In the genomic region with DNA sequence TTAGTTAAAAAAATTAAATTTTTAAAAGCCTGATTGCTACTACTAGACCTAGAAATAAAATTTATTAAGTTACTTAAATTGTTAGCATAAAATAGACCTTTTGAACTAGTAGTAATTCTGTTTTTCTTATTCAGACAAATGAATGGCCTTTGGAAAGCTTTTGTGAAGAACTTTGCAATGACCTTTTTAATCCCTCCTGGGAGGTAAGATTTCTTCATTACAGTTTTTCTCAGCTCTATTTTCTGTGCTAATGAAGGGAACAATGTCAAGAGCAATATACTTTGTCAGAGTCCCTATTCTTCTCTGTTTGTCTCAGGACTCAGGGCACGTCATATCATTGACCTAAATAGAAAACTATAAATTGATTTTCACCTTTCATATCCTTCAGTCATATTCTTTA, we compare ENCODE assay signal across 21 cellular contexts. TPM values are rescaled to one million over a fixed set of nuclear protein-coding genes. Genes with fewer than 3 reads are reported as not detected.
DNase-seq lines count a peak whose midpoint lies in the region; ATAC-seq, FAIRE-seq and TF ChIP-seq lines count a peak whose summit lies in the region.
"Had no signal": no experiment of that assay in that cellular context is flagged by ENCODE, and none has a peak within 500 bp of the region (broad histone marks: within the 10 kb centered on the region; RNA-seq: fewer than 3 reads in every experiment).

No MANE protein-coding gene starts in this region.

- peaks cover 30% of the 10 kb centered on the region for H3K36me3 ChIP-seq in GM23338 (ENCODE audit: insufficient read depth)
- peaks cover 12 to 19% of the 10 kb centered on the region in 2 donors for H3K36me3 ChIP-seq in small intestine (ENCODE audit: control insufficient read depth in 2 of 2, insufficient read depth in 2 of 2, low read length in 2 of 2)

- H4K20me1 ChIP-seq in GM23338 (replicated peaks; ENCODE audit: insufficient read depth) = peaks cover 10% of the 10 kb centered on the region

- no peak for TF ChIP-seq CTCF in GM23338 (conservative IDR thresholded peaks at IDR 0.05; ENCODE audit: low read depth in 2 of 2)
- TF ChIP-seq CTCF in chondrocyte (IDR thresholded peaks at IDR 0.05) = no peak

- DNase-seq in activated T-cell treated with anti-CD3 and anti-CD28 coated beads, Interleukin-2, amount 50 U/mL, for 24 hours = no peak
- DNase-seq in activated T-cell treated with anti-CD3 and anti-CD28 coated beads, Interleukin-2, amount 50 U/mL, for 4 hours = no peak
- DNase-seq in GM23338 (ENCODE audit: low spot score) (no peak), frontal cortex (ENCODE audit: low spot score in 2 of 2) (no peak), small intestine (no peak), NCI-H1417 treated with DMSO at 0.1 percent for 48 hours (lab: John Stamatoyannopoulos, UW) (no peak), chondrocyte (ENCODE audit: low spot score) (no peak), NCI-H2196 (lab: John Stamatoyannopoulos, UW; ENCODE audit: unreplicated experiment) (no peak)
- DNase-seq: 8988T; C1 segment of cervical spinal cord; Calu3; CD4-positive, alpha-beta memory T cell; COR-L47; DMS53; DMS79 treated with DMSO at 0.1 percent for 48 hours; GF-D8; H7; HCEC 1CT had no signal

- H3K4me3 Mint-ChIP-seq in activated T-cell treated with anti-CD3 and anti-CD28 coated beads, Interleukin-2, amount 50 U/mL, for 24 hours = no peak overlapping the region
- no peak overlapping the region for H3K4me3 Mint-ChIP-seq in activated T-cell treated with anti-CD3 and anti-CD28 coated beads, Interleukin-2, amount 50 U/mL, for 4 hours
- H3K4me3 Mint-ChIP-seq in GM23338 = no peak overlapping the region
- no peak overlapping the region for H3K4me3 Mint-ChIP-seq in chondrocyte (ENCODE audit: unreplicated experiment)
- H3K4me3 Mint-ChIP-seq: CD4-positive, alpha-beta memory T cell had no signal

- H3K27ac ChIP-seq in GM23338 (ENCODE audit: low read depth) (peak overlapping the region; percentile 16; the same call in 1 of the 2 replicates), small intestine (ENCODE audit: low read depth in 1 of 2, low read length in 1 of 2) (no peak overlapping the region)

- H3K4me1 Mint-ChIP-seq in activated T-cell treated with anti-CD3 and anti-CD28 coated beads, Interleukin-2, amount 50 U/mL, for 24 hours (ENCODE audit: low read depth) = no peaks in the 10 kb centered on the region
- H3K4me1 Mint-ChIP-seq in activated T-cell treated with anti-CD3 and anti-CD28 coated beads, Interleukin-2, amount 50 U/mL, for 4 hours (ENCODE audit: low read depth) = no peaks in the 10 kb centered on the region
- H3K4me1 Mint-ChIP-seq in GM23338 (peaks cover 12% of the 10 kb centered on the region; the same call in 2 of the 3 replicates), chondrocyte (ENCODE audit: low read depth) (no peaks in the 10 kb centered on the region)

- no peak overlapping the region for H2AFZ ChIP-seq in GM23338

- H3K4me3 ChIP-seq in GM23338 (no peak overlapping the region), small intestine (ENCODE audit: low read depth in 1 of 2, low read length in 2 of 2) (no peak overlapping the region)

- WGBS in small intestine, 3 donors = 89 to 97% (median 95%) methylated on average over 1 of the region's 1 CpG

- H3F3A ChIP-seq in GM23338 (replicated peaks; ENCODE audit: low read depth) = no peaks in the 10 kb centered on the region

- H3K9me3 Mint-ChIP-seq in activated T-cell treated with anti-CD3 and anti-CD28 coated beads, Interleukin-2, amount 50 U/mL, for 24 hours = no peaks in the 10 kb centered on the region
- no peaks in the 10 kb centered on the region for H3K9me3 Mint-ChIP-seq in activated T-cell treated with anti-CD3 and anti-CD28 coated beads, Interleukin-2, amount 50 U/mL, for 4 hours
- no peaks in the 10 kb centered on the region for H3K9me3 Mint-ChIP-seq in GM23338
- no peaks in the 10 kb centered on the region for H3K9me3 Mint-ChIP-seq in chondrocyte (ENCODE audit: low read depth)
- H3K9me3 Mint-ChIP-seq: CD4-positive, alpha-beta memory T cell had no signal

- no peaks in the 10 kb centered on the region for H3K9me2 ChIP-seq in GM23338 (ENCODE audit: insufficient read depth)

- H3K4me1 ChIP-seq in GM23338 (ENCODE audit: insufficient read depth) (peaks cover 20% of the 10 kb centered on the region), small intestine (ENCODE audit: control insufficient read depth in 2 of 2, insufficient read depth in 1 of 2, low read depth in 1 of 2, low read length in 1 of 2) (no peaks in the 10 kb centered on the region)

- H3K4me2 ChIP-seq in GM23338 = no peak overlapping the region

- no peaks in the 10 kb centered on the region for H3K27me3 ChIP-seq in GM23338 (ENCODE audit: insufficient read depth)
- no peaks in the 10 kb centered on the region for H3K27me3 ChIP-seq in small intestine (ENCODE audit: control insufficient read depth in 2 of 2, insufficient read depth in 2 of 2, low read length in 2 of 2)

- FAIRE-seq in frontal cortex (lab: Jason Lieb, UNC) = peak; percentile 68
- FAIRE-seq in small intestine (lab: Jason Lieb, UNC) = peak; percentile 59
- FAIRE-seq: GM12891, GM18507, H1 had no signal

- ATAC-seq in activated T-cell treated with anti-CD3 and anti-CD28 coated beads, Interleukin-2, amount 50 U/mL, for 4 hours = no peak
- no peak for ATAC-seq in GM23338

- H3K27ac Mint-ChIP-seq in activated T-cell treated with anti-CD3 and anti-CD28 coated beads, Interleukin-2, amount 50 U/mL, for 24 hours = peak overlapping the region; percentile 44
- H3K27ac Mint-ChIP-seq in GM23338 (no peak overlapping the region), chondrocyte (ENCODE audit: unreplicated experiment) (no peak overlapping the region)
- H3K27ac Mint-ChIP-seq: CD4-positive, alpha-beta memory T cell had no signal

- H3K27me3 Mint-ChIP-seq in activated T-cell treated with anti-CD3 and anti-CD28 coated beads, Interleukin-2, amount 50 U/mL, for 24 hours = no peaks in the 10 kb centered on the region
- no peaks in the 10 kb centered on the region for H3K27me3 Mint-ChIP-seq in activated T-cell treated with anti-CD3 and anti-CD28 coated beads, Interleukin-2, amount 50 U/mL, for 4 hours (ENCODE audit: low read depth)
- H3K27me3 Mint-ChIP-seq in GM23338 (ENCODE audit: insufficient read depth, low read depth, poor library complexity) (no peaks in the 10 kb centered on the region), chondrocyte (ENCODE audit: low read depth) (no peaks in the 10 kb centered on the region)
- H3K27me3 Mint-ChIP-seq: CD4-positive, alpha-beta memory T cell had no signal

- H3K79me2 ChIP-seq in GM23338 (replicated peaks; ENCODE audit: insufficient read depth) = no peaks in the 10 kb centered on the region; the same call in 1 of the 2 replicates

- no peaks in the 10 kb centered on the region for H3K9me3 ChIP-seq in small intestine (ENCODE audit: control insufficient read depth, low read depth)

- peaks cover 92% of the 10 kb centered on the region for H3K36me3 Mint-ChIP-seq in activated T-cell treated with anti-CD3 and anti-CD28 coated beads, Interleukin-2, amount 50 U/mL, for 24 hours (ENCODE audit: low read depth)
- H3K36me3 Mint-ChIP-seq in activated T-cell treated with anti-CD3 and anti-CD28 coated beads, Interleukin-2, amount 50 U/mL, for 4 hours (ENCODE audit: insufficient read depth) = peaks cover 67% of the 10 kb centered on the region
- H3K36me3 Mint-ChIP-seq in GM23338 (ENCODE audit: low read depth) (peaks cover 57% of the 10 kb centered on the region), chondrocyte (ENCODE audit: low read depth) (peaks cover 36% of the 10 kb centered on the region)

TF ChIP-seq in GM23338, 12 proteins besides CTCF, POLR2A, EP300 and RAD21 (continues in another document):
- TF ChIP-seq ZNF114 (CRISPR knock-in tag; IDR thresholded peaks at IDR 0.05) (no peak), NANOG (IDR thresholded peaks at IDR 0.05; ENCODE audit: borderline replicate concordance) (no peak), EZH2 (IDR thresholded peaks at IDR 0.05; ENCODE audit: low read depth, unreplicated experiment) (no peak), JUNB (IDR thresholded peaks at IDR 0.05; ENCODE audit: unreplicated experiment) (no peak), POLR2AphosphoS5 (IDR thresholded peaks at IDR 0.05; ENCODE audit: low read depth) (no peak)
- TF ChIP-seq, protein P1, sequence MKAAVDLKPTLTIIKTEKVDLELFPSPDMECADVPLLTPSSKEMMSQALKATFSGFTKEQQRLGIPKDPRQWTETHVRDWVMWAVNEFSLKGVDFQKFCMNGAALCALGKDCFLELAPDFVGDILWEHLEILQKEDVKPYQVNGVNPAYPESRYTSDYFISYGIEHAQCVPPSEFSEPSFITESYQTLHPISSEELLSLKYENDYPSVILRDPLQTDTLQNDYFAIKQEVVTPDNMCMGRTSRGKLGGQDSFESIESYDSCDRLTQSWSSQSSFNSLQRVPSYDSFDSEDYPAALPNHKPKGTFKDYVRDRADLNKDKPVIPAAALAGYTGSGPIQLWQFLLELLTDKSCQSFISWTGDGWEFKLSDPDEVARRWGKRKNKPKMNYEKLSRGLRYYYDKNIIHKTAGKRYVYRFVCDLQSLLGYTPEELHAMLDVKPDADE (IDR thresholded peaks at IDR 0.05) = no peak

RNA-seq across cellular contexts. Expression of a gene that starts 33.5 kb away (rescaled TPM):
- total RNA-seq in activated T-cell treated with anti-CD3 and anti-CD28 coated beads, Interleukin-2, amount 50 U/mL, for 4 hours = 10 to 100 TPM; 44.5 to 49.5 (median 46.3) TPM
- 47.3 and 55.7 TPM in 2 replicates for total RNA-seq in GM23338 (2014; rRNA removed; shearing (Covaris generic))
- polyA plus RNA-seq in GM23338 (2016; fragmentation: Nextera tagmentation; extraction: Ambion mirVana) (19.0 and 30.4 TPM in 2 replicates), small intestine (1 to 10 TPM; 4.6 to 6.1 (median 6.0) TPM)
- total RNA-seq in frontal cortex (65.2 TPM), chondrocyte (26.2 to 32.8 TPM (median 26.7 TPM) in 3 replicates)

RNA-seq across cellular contexts. Expression of a gene that starts 47.8 kb away (rescaled TPM):
- total RNA-seq in activated T-cell treated with anti-CD3 and anti-CD28 coated beads, Interleukin-2, amount 50 U/mL, for 4 hours = 1 to 10 TPM; 2.3 to 3.7 (median 2.6) TPM
- total RNA-seq in GM23338 (2014; rRNA removed; shearing (Covaris generic)) = 73.2 and 73.9 TPM in 2 replicates
- polyA plus RNA-seq in GM23338 (2016; fragmentation: Nextera tagmentation; extraction: Ambion mirVana) (65.7 and 71.9 TPM in 2 replicates), small intestine (under 1 TPM; 0.22 to 0.67 (median 0.54) TPM)
- total RNA-seq in frontal cortex (18.3 TPM), chondrocyte (3.8 to 6.1 TPM (median 5.3 TPM) in 3 replicates)
